Comparison of ENCODE assay signal across 11 cellular contexts in the genomic region with DNA sequence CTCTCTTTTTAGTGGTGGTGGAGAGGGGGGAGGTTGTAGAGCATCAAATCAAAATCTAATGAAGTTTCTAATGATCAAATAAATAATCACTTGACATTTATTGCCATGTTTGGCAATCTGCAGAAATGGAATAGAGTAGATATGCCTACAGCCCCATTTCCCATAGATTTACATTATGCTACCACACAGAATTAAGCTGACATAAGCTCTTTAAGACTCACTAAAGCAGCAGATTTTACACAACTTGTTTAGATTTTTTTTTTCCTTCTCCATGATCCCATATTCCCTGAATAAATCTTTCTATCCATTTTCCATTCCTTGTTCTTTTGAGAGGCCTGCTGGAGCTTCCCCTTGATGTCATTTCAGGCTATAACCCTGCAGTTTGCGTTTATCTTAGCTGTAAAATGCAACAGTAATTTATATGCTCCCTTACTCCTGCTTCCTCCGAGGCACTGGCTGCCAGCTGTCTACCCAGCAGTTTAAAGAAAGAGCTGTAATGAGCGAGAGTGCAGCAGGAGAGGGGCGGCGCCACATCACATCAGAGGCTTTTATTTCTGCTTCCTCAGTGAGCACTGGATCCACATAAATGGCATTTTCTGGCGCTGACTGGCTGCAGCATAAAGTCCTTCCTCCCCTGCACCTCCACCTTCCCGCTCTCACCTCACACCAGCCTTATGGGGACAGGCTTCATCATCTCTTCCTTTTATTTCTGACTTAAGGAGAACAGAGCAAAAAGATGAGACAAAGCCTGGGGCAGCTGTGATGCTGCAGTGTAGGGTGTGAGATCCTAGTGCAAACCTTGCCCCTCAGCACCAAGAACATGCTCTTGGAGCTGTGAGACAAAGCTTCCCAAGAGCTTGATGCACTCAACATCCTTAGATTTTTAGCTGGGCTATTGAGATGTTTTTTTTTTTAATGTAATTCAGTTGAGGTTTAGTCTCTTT.
DNase-seq lines count a peak whose midpoint lies in the region; ATAC-seq and TF ChIP-seq lines count a peak whose summit lies in the region.
"Had no signal": no experiment of that assay in that cellular context is flagged by ENCODE, and none has a peak within 500 bp of the region (broad histone marks: within the 10 kb centered on the region; RNA-seq: fewer than 3 reads in every experiment).

No MANE protein-coding gene starts in this region.

- ATAC-seq in thoracic aorta (ENCODE audit: insufficient number of reproducible peaks, low FRiP score, low read depth) (no peak), GM18505 (IDR thresholded peaks at IDR 0.05; ENCODE audit: unreplicated experiment) (no peak), GM19351 (IDR thresholded peaks at IDR 0.05; ENCODE audit: unreplicated experiment) (no peak)
- ATAC-seq: body of pancreas had no signal

- no peak for TF ChIP-seq CTCF in thoracic aorta (IDR thresholded peaks at IDR 0.05)

- H3K4me3 ChIP-seq in thoracic aorta, result peak overlapping the region; percentile 5
- H3K4me3 ChIP-seq: body of pancreas, lung had no signal

- no peaks in the 10 kb centered on the region for H3K9me3 ChIP-seq in thoracic aorta
- H3K9me3 ChIP-seq: body of pancreas had no signal

- peak overlapping the region; percentile 8 to 47 for H3K27ac ChIP-seq in thoracic aorta
- H3K27ac ChIP-seq: body of pancreas had no signal

- peaks cover 14 to 35% of the 10 kb centered on the region in 2 donors for H3K4me1 ChIP-seq in thoracic aorta (ENCODE audit: control insufficient read depth in 1 of 2, low read depth in 2 of 2)
- H3K4me1 ChIP-seq: body of pancreas had no signal

- no peak for TF ChIP-seq POLR2A in GM18505 (IDR thresholded peaks at IDR 0.05; ENCODE audit: borderline replicate concordance, extremely low read depth, insufficient read depth, insufficient read length)

- DNase-seq in NCI-H1417 (lab: John Stamatoyannopoulos, UW) (peak; percentile 38 to 77 (median 62)), NCI-H1417 treated with DMSO at 0.1 percent for 48 hours (lab: John Stamatoyannopoulos, UW) (no peak), SK-N-DZ (ENCODE audit: low spot score) (peak; percentile 76), iPS-NIHi11 (ENCODE audit: low spot score) (peak; percentile 26), thoracic aorta (ENCODE audit: low spot score) (no peak), hepatic stellate cell (ENCODE audit: low spot score) (no peak)
- DNase-seq: activated CD4-positive, CD25-positive, alpha-beta regulatory T cell treated with anti-CD3 and anti-CD28 coated beads, Interleukin-2, amount 50 U/mL, for 72 hours had no signal

- no peaks in the 10 kb centered on the region for H3K36me3 ChIP-seq in thoracic aorta

- no peaks in the 10 kb centered on the region for H3K27me3 ChIP-seq in thoracic aorta (replicated peaks; ENCODE audit: insufficient read depth)
- H3K27me3 ChIP-seq: body of pancreas had no signal

Comparison
In these comparisons a context has a peak if more than half of its experiments do, and no peak if none do; other contexts are left out.
1. DNase-seq: peak in NCI-H1417 (3 of 3), SK-N-DZ (single experiment) and iPS-NIHi11 (single experiment); none in NCI-H1417 treated with DMSO at 0.1 percent for 48 hours (single experiment), thoracic aorta (single experiment) and hepatic stellate cell (single experiment).